2 cellular contexts compared by ENCODE assay signal in the genomic region with DNA sequence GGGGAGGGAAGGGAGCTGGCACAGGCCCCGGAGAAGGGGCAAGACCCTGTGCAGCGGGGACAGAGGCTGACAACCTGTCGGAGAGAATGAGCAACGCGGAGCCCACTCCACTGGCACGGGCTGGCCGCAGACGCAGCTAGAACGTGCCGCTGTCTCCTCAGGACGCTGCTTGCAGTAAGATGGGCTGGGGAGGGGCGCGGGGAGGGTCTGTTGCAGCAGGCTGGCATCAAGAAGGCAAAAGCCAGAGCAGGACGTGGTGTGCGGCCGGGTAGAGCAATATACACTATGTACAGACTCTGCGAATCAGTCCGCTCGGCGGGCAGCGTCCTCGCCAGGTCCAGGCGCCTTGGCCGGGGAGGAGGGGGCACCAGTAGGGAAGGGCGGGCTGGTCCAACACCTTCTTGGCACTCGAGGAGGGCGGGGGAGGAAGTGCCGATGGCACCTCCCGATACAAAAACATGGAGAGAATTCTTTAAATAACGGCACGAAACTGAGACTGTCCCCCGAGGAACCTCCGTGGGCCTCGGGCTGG.
TF ChIP-seq lines count a peak whose summit lies in the region.

No MANE protein-coding gene starts in this region.

TF ChIP-seq in HepG2, 621 proteins besides CTCF, POLR2A, EP300 and RAD21 (continued from another document):
- no peak for TF ChIP-seq IKZF5 (CRISPR knock-in tag; IDR thresholded peaks at IDR 0.05)
- TF ChIP-seq ZNF781 (CRISPR knock-in tag; IDR thresholded peaks at IDR 0.05; ENCODE audit: borderline replicate concordance, not compliant biosample characterization), result no peak
- TF ChIP-seq MED1 (CRISPR knock-in tag; IDR thresholded peaks at IDR 0.05), result no peak
- TF ChIP-seq AGO2 (optimal IDR thresholded peaks at IDR 0.05; ENCODE audit: low read depth, low read length), result peak; percentile 52
- no peak for TF ChIP-seq KMT2B (CRISPR knock-in tag; IDR thresholded peaks at IDR 0.05)

TF ChIP-seq in WTC11, 78 proteins besides CTCF, POLR2A, EP300 and RAD21:
- no peak for TF ChIP-seq ATF3 (CRISPR knock-in tag; conservative IDR thresholded peaks at IDR 0.05)
